In the genomic region with DNA sequence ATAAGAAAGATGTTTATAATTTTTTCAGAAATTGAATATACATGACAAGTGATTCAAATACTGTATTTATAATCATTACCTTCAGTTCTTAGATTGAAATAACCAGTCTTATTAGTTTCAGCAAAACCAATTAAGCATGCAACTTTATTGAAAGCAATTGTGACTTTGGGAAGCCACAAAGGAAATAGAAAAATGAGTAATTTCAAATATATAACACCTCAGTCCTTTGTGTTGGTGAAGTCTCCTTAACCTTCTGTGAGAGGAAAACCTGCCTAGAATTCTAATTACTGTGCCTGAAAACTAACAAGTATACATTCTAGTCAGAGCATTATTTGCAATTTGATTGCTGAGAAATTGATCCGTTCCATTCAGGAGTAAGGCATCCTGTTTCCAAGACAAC, we compare ENCODE assay signal across 24 cellular contexts.
A peak's percentile ranks its signal among the peaks of the same experiment; 100 is the strongest.
DNase-seq lines count a peak whose midpoint lies in the region; ATAC-seq, FAIRE-seq and TF ChIP-seq lines count a peak whose summit lies in the region.
"Had no signal": no experiment of that assay in that cellular context is flagged by ENCODE, and none has a peak within 500 bp of the region (broad histone marks: within the 10 kb centered on the region; RNA-seq: fewer than 3 reads in every experiment).

No MANE protein-coding gene starts in this region.

- H3K4me1 Mint-ChIP-seq in stimulated activated naive CD8-positive, alpha-beta T cell treated with anti-CD3 and anti-CD28 coated beads, Interleukin-15, amount 100 ng/mL, for 72 hours, result peaks cover 35% of the 10 kb centered on the region
- H3K4me1 Mint-ChIP-seq in central memory CD8-positive, alpha-beta T cell, result peaks cover 42% of the 10 kb centered on the region
- H3K4me1 Mint-ChIP-seq in natural killer cell treated with Interleukin-12 subunit alpha and Interleukin-12 subunit beta and Interleukin-15 and Interleukin-18, amount 100 ng/mL, for 72 hours (ENCODE audit: low read depth in 2 of 2), result peaks cover 51 to 58% of the 10 kb centered on the region in 2 donors
- H3K4me1 Mint-ChIP-seq: CD14-positive monocyte had no signal

- H3K4me3 Mint-ChIP-seq in stimulated activated naive CD8-positive, alpha-beta T cell treated with anti-CD3 and anti-CD28 coated beads, Interleukin-15, amount 100 ng/mL, for 72 hours, result no peak overlapping the region
- H3K4me3 Mint-ChIP-seq in central memory CD8-positive, alpha-beta T cell, result no peak overlapping the region
- H3K4me3 Mint-ChIP-seq in natural killer cell treated with Interleukin-12 subunit alpha and Interleukin-12 subunit beta and Interleukin-15 and Interleukin-18, amount 100 ng/mL, for 72 hours, result no peak overlapping the region
- H3K4me3 Mint-ChIP-seq: CD14-positive monocyte; CD4-positive, alpha-beta T cell had no signal

- H3K36me3 Mint-ChIP-seq in central memory CD8-positive, alpha-beta T cell (ENCODE audit: insufficient read depth), result peaks cover 2% of the 10 kb centered on the region
- H3K36me3 Mint-ChIP-seq in natural killer cell treated with Interleukin-12 subunit alpha and Interleukin-12 subunit beta and Interleukin-15 and Interleukin-18, amount 100 ng/mL, for 72 hours, result peaks cover 33% of the 10 kb centered on the region
- H3K36me3 Mint-ChIP-seq: CD14-positive monocyte had no signal

- ATAC-seq in stimulated activated naive CD8-positive, alpha-beta T cell treated with anti-CD3 and anti-CD28 coated beads, Interleukin-15, amount 100 ng/mL, for 72 hours, result peak; percentile 71
- ATAC-seq in stimulated activated naive CD8-positive, alpha-beta T cell treated with anti-CD3 and anti-CD28 coated beads, Interleukin-15, Interleukin-2, amounts not matched to agents 100 U/mL and 50 U/mL, for 24 hours, result no peak
- no peak for ATAC-seq in central memory CD8-positive, alpha-beta T cell (replicated peaks; ENCODE audit: extremely low read depth, poor library complexity, severe bottlenecking)
- ATAC-seq in natural killer cell treated with Interleukin-12 subunit alpha and Interleukin-12 subunit beta and Interleukin-15 and Interleukin-18, amount 100 ng/mL, for 72 hours, result no peak
- no peak for ATAC-seq in HG03175 (IDR thresholded peaks at IDR 0.05; ENCODE audit: unreplicated experiment)
- ATAC-seq: A549 had no signal

- no peaks in the 10 kb centered on the region for H3K27me3 Mint-ChIP-seq in stimulated activated naive CD8-positive, alpha-beta T cell treated with anti-CD3 and anti-CD28 coated beads, Interleukin-15, amount 100 ng/mL, for 72 hours
- H3K27me3 Mint-ChIP-seq in central memory CD8-positive, alpha-beta T cell, result no peaks in the 10 kb centered on the region
- no peaks in the 10 kb centered on the region for H3K27me3 Mint-ChIP-seq in natural killer cell treated with Interleukin-12 subunit alpha and Interleukin-12 subunit beta and Interleukin-15 and Interleukin-18, amount 100 ng/mL, for 72 hours
- H3K27me3 Mint-ChIP-seq: CD4-positive, alpha-beta T cell; CD8-positive, alpha-beta memory T cell had no signal

- peaks cover 14 to 17% of the 10 kb centered on the region in 2 donors for H3K9me3 Mint-ChIP-seq in stimulated activated naive CD8-positive, alpha-beta T cell treated with anti-CD3 and anti-CD28 coated beads, Interleukin-15, amount 100 ng/mL, for 72 hours
- H3K9me3 Mint-ChIP-seq in central memory CD8-positive, alpha-beta T cell, result peaks cover 10% of the 10 kb centered on the region
- H3K9me3 Mint-ChIP-seq in natural killer cell treated with Interleukin-12 subunit alpha and Interleukin-12 subunit beta and Interleukin-15 and Interleukin-18, amount 100 ng/mL, for 72 hours, result peaks cover 26% of the 10 kb centered on the region
- H3K9me3 Mint-ChIP-seq: CD8-positive, alpha-beta memory T cell had no signal

- DNase-seq in stimulated activated naive CD8-positive, alpha-beta T cell treated with anti-CD3 and anti-CD28 coated beads, Interleukin-15, amount 100 ng/mL, for 72 hours, result no peak
- no peak for DNase-seq in stimulated activated naive CD8-positive, alpha-beta T cell treated with anti-CD3 and anti-CD28 coated beads, Interleukin-15, Interleukin-2, amounts not matched to agents 100 U/mL and 50 U/mL, for 24 hours
- DNase-seq in central memory CD8-positive, alpha-beta T cell (ENCODE audit: low spot score in 2 of 2), result no peak
- DNase-seq in natural killer cell treated with Interleukin-12 subunit alpha and Interleukin-12 subunit beta and Interleukin-15 and Interleukin-18, amount 100 ng/mL, for 72 hours (ENCODE audit: low spot score), result no peak
- DNase-seq in iPS-NIHi7 (ENCODE audit: extremely low spot score), result no peak
- no peak for DNase-seq in GM12892 (ENCODE audit: insufficient read length)
- DNase-seq: 8988T; ACHN; AML-193; BE2C; CD4-positive, alpha-beta T cell; CD8-positive, alpha-beta memory T cell; DMS 273 treated with DMSO at 0.1 percent for 48 hours; DMS79; EL; GDM1; GOT3; H7; HCEC 1CT had no signal

- no peak for TF ChIP-seq POLR2A in GM12892 (IDR thresholded peaks at IDR 0.05; ENCODE audit: low read depth, low read length)

- H3K27ac Mint-ChIP-seq in stimulated activated naive CD8-positive, alpha-beta T cell treated with anti-CD3 and anti-CD28 coated beads, Interleukin-15, amount 100 ng/mL, for 72 hours, result no peak overlapping the region
- peak overlapping the region; percentile 72 for H3K27ac Mint-ChIP-seq in central memory CD8-positive, alpha-beta T cell (ENCODE audit: low read depth)
- H3K27ac Mint-ChIP-seq in natural killer cell treated with Interleukin-12 subunit alpha and Interleukin-12 subunit beta and Interleukin-15 and Interleukin-18, amount 100 ng/mL, for 72 hours, result peak overlapping the region; percentile 73 to 77
- H3K27ac Mint-ChIP-seq: CD14-positive monocyte; CD4-positive, alpha-beta T cell had no signal

- no peak for FAIRE-seq in GM12892 (lab: Jason Lieb, UNC)
- FAIRE-seq: A549, D721Med, GM12891 had no signal

Comparison
In these comparisons a context has a peak if more than half of its experiments do, and no peak if none do; other contexts are left out.
1. H3K27ac Mint-ChIP-seq: peak in central memory CD8-positive, alpha-beta T cell (single experiment) and natural killer cell treated with Interleukin-12 subunit alpha and Interleukin-12 subunit beta and Interleukin-15 and Interleukin-18, amount 100 ng/mL, for 72 hours (2 of 2); none in stimulated activated naive CD8-positive, alpha-beta T cell treated with anti-CD3 and anti-CD28 coated beads, Interleukin-15, amount 100 ng/mL, for 72 hours (0 of 2).